ENCODE assay signal across 8 cellular contexts in genomic region chr1:39720094-39720999, GRCh38. TPM values are rescaled to one million over a fixed set of nuclear protein-coding genes. Genes with fewer than 3 reads are reported as not detected.
DNase-seq lines count a peak whose midpoint lies in the region; ATAC-seq, FAIRE-seq and TF ChIP-seq lines count a peak whose summit lies in the region.

No MANE protein-coding gene starts in this region.

- ATAC-seq in HCT116 (peak; percentile 82), GM18867 (IDR thresholded peaks at IDR 0.05; ENCODE audit: unreplicated experiment) (no peak), GM21526 (IDR thresholded peaks at IDR 0.05; ENCODE audit: low FRiP score, unreplicated experiment) (no peak)
- ATAC-seq in stimulated activated naive CD8-positive, alpha-beta T cell treated with anti-CD3 and anti-CD28 coated beads, Interleukin-15, amount 100 ng/mL, for 72 hours = peak; percentile 71

- H4K20me1 ChIP-seq in HCT116 (ENCODE audit: insufficient read depth) = no peaks in the 10 kb centered on the region
- H4K20me1 ChIP-seq in astrocyte (ENCODE audit: insufficient read depth, low read length) = no peaks in the 10 kb centered on the region
- no peaks in the 10 kb centered on the region for H4K20me1 ChIP-seq in hepatocyte (ENCODE audit: insufficient read depth, poor library complexity, severe bottlenecking)

- H2AFZ ChIP-seq in HCT116 (ENCODE audit: low read depth, low read length, poor library complexity, severe bottlenecking) = peak overlapping the region; percentile 99
- H2AFZ ChIP-seq in astrocyte (ENCODE audit: low read depth, low read length) = no peak overlapping the region
- H2AFZ ChIP-seq in hepatocyte = no peak overlapping the region

- H3K4me1 Mint-ChIP-seq in astrocyte (ENCODE audit: low read depth, unreplicated experiment) = no peaks in the 10 kb centered on the region
- H3K4me1 Mint-ChIP-seq in stimulated activated naive CD8-positive, alpha-beta T cell treated with anti-CD3 and anti-CD28 coated beads, Interleukin-15, amount 100 ng/mL, for 72 hours = no peaks in the 10 kb centered on the region

- H3K36me3 ChIP-seq in HCT116 (ENCODE audit: control insufficient read depth in 1 of 2, insufficient read depth in 2 of 2, low read length in 2 of 2) (no peaks in the 10 kb centered on the region), astrocyte (ENCODE audit: insufficient read depth, low read length) (no peaks in the 10 kb centered on the region), hepatocyte (replicated peaks; ENCODE audit: insufficient read depth, low read depth) (no peaks in the 10 kb centered on the region)

- no TSS peak for BruUV-seq in HCT116 (replicated peaks; lab: Mats Ljungman, UMichigan)

- peaks cover 69% of the 10 kb centered on the region for H3K27me3 Mint-ChIP-seq in astrocyte (ENCODE audit: low read depth, unreplicated experiment)
- peaks cover 60% of the 10 kb centered on the region for H3K27me3 Mint-ChIP-seq in stimulated activated naive CD8-positive, alpha-beta T cell treated with anti-CD3 and anti-CD28 coated beads, Interleukin-15, amount 100 ng/mL, for 72 hours

- peak; percentile 37 to 80 (median 70); a peak in 5 of 6 replicates for TF ChIP-seq CTCF in HCT116 (IDR thresholded peaks at IDR 0.05 in 2 of 3, conservative IDR thresholded peaks at IDR 0.05 in 1 of 3; ENCODE audit: borderline replicate concordance in 1 of 3, insufficient read depth in 1 of 3, low read depth in 2 of 3, low read length in 2 of 3)
- TF ChIP-seq CTCF in astrocyte (IDR thresholded peaks at IDR 0.05; ENCODE audit: insufficient read depth, low read depth, low read length) = peak; percentile 68
- peak; percentile 71 for TF ChIP-seq CTCF in hepatocyte (IDR thresholded peaks at IDR 0.05; ENCODE audit: poor library complexity)

- WGBS in hepatocyte (ENCODE audit: low lambda C conversion rate, missing lambda C conversion rate) = 45% methylated on average over 7 of the region's 7 CpGs

- no peak overlapping the region for H3K27ac Mint-ChIP-seq in astrocyte (ENCODE audit: unreplicated experiment)
- H3K27ac Mint-ChIP-seq in stimulated activated naive CD8-positive, alpha-beta T cell treated with anti-CD3 and anti-CD28 coated beads, Interleukin-15, amount 100 ng/mL, for 72 hours = no peak overlapping the region

- DNase-seq in CD1c-positive myeloid dendritic cell (ENCODE audit: extremely low spot score) = peak; percentile 84
- peak; percentile 48 for DNase-seq in HCT116 (ENCODE audit: low read depth, low spot score)
- DNase-seq in NCI-H510A (lab: John Stamatoyannopoulos, UW) = peak; percentile 100
- peak; percentile 26 for DNase-seq in astrocyte (ENCODE audit: low read depth)
- DNase-seq in hepatocyte (ENCODE audit: low spot score) = peak; percentile 77
- DNase-seq in stimulated activated naive CD8-positive, alpha-beta T cell treated with anti-CD3 and anti-CD28 coated beads, Interleukin-15, amount 100 ng/mL, for 72 hours = no peak

- H3K9me3 ChIP-seq in HCT116 (ENCODE audit: control insufficient read depth in 1 of 2, insufficient read depth in 1 of 2, low read depth in 1 of 2, low read length in 2 of 2) = no peaks in the 10 kb centered on the region
- H3K9me3 ChIP-seq in astrocyte (ENCODE audit: insufficient read depth, low read depth, low read length) = no peaks in the 10 kb centered on the region
- no peaks in the 10 kb centered on the region for H3K9me3 ChIP-seq in hepatocyte (ENCODE audit: low read depth)

- peaks cover 3% of the 10 kb centered on the region for H3K36me3 Mint-ChIP-seq in astrocyte (ENCODE audit: low read depth, unreplicated experiment)

- peak overlapping the region; percentile 60 for H3K4me2 ChIP-seq in HCT116 (ENCODE audit: low read length)
- H3K4me2 ChIP-seq in astrocyte (ENCODE audit: low read length) = no peak overlapping the region
- no peak overlapping the region for H3K4me2 ChIP-seq in hepatocyte

- H3K4me3 Mint-ChIP-seq in astrocyte (ENCODE audit: unreplicated experiment) = no peak overlapping the region
- no peak overlapping the region for H3K4me3 Mint-ChIP-seq in stimulated activated naive CD8-positive, alpha-beta T cell treated with anti-CD3 and anti-CD28 coated beads, Interleukin-15, amount 100 ng/mL, for 72 hours

- no peaks in the 10 kb centered on the region for H3K9me3 Mint-ChIP-seq in astrocyte (ENCODE audit: unreplicated experiment)
- no peaks in the 10 kb centered on the region for H3K9me3 Mint-ChIP-seq in stimulated activated naive CD8-positive, alpha-beta T cell treated with anti-CD3 and anti-CD28 coated beads, Interleukin-15, amount 100 ng/mL, for 72 hours

- POLR2A ChIA-PET in HCT116 (lab: Charles Lee) = no interaction called here

- no peak overlapping the region for H3K9ac ChIP-seq in HCT116 (ENCODE audit: low read length)
- no peak overlapping the region for H3K9ac ChIP-seq in astrocyte (ENCODE audit: low read length)

- H3K4me1 ChIP-seq in HCT116 (ENCODE audit: control insufficient read depth in 1 of 2, insufficient read depth in 2 of 2, low read length in 2 of 2) (peaks cover 0 to 3% of the 10 kb centered on the region in 2 experiments; a peak in 1 of 4 replicates), astrocyte (ENCODE audit: insufficient read depth, low read length) (no peaks in the 10 kb centered on the region), hepatocyte (ENCODE audit: insufficient read depth) (no peaks in the 10 kb centered on the region)

- H3K27ac ChIP-seq in HCT116 (ENCODE audit: low read depth, low read length) (no peak overlapping the region), astrocyte (ENCODE audit: low read depth, low read length) (no peak overlapping the region), hepatocyte (no peak overlapping the region)

- CTCF ChIA-PET in HCT116 (lab: Charles Lee) = interaction anchor here (0.6 to 4.6 kb wide), 12 partner anchors 9 to 622 kb away, joined by 3 to 29 read pairs (median 4); partner anchors contain the start of gene HPCAL4

- no peaks in the 10 kb centered on the region for H3K79me2 ChIP-seq in HCT116 (ENCODE audit: insufficient read depth, low read length)
- H3K79me2 ChIP-seq in astrocyte (ENCODE audit: insufficient read depth, low read length) = no peaks in the 10 kb centered on the region
- no peaks in the 10 kb centered on the region for H3K79me2 ChIP-seq in hepatocyte

- intact Hi-C loops in HCT116 (cut with micrococcal nuclease) = loop anchor here (1.0 to 5.0 kb wide), 4 partner anchors 63 to 618 kb away; no protein-coding TSS in a partner anchor

- H3K9me2 ChIP-seq in HCT116 (ENCODE audit: insufficient read depth) = no peaks in the 10 kb centered on the region
- no peaks in the 10 kb centered on the region for H3K9me2 ChIP-seq in hepatocyte (replicated peaks; ENCODE audit: insufficient read depth)

- FAIRE-seq in astrocyte (lab: Jason Lieb, UNC) = peak; percentile 55

- peaks cover 4% of the 10 kb centered on the region; the same call in 1 of the 2 replicates for H3K27me3 ChIP-seq in HCT116 (ENCODE audit: insufficient read depth, low read length)
- H3K27me3 ChIP-seq in astrocyte (ENCODE audit: insufficient read depth, low read length) = peaks cover 50% of the 10 kb centered on the region
- peaks cover 53% of the 10 kb centered on the region for H3K27me3 ChIP-seq in hepatocyte

- no peak for TF ChIP-seq POLR2A in HCT116 (IDR thresholded peaks at IDR 0.05; ENCODE audit: borderline replicate concordance, extremely low read depth, insufficient read depth, insufficient read length)

- H3K4me3 ChIP-seq in HCT116 (replicated peaks in 1 of 2; ENCODE audit: low read depth in 1 of 2, low read length in 2 of 2) (peak overlapping the region in 1 of 2 experiments; percentile 35; a peak in 1 of 4 replicates), astrocyte (ENCODE audit: insufficient read depth, low read depth, low read length) (no peak overlapping the region), hepatocyte (no peak overlapping the region)

- peak; percentile 85 for TF ChIP-seq RAD21 in HCT116 (IDR thresholded peaks at IDR 0.05; ENCODE audit: low read depth)

- RAD21 ChIA-PET in HCT116 (lab: Charles Lee; ENCODE audit: low non-redundant PET in 1 of 2, low total read pairs in 2 of 2, uncharacterized antibody in 2 of 2, unreplicated experiment in 2 of 2) = interaction anchor here (0.7 to 1.4 kb wide), 4 partner anchors 10 to 623 kb away, joined by 3 to 8 read pairs (median 4); no protein-coding TSS in a partner anchor

TF ChIP-seq in HCT116, 20 proteins besides CTCF, POLR2A, EP300 and RAD21:
- TF ChIP-seq FOSL1 (IDR thresholded peaks at IDR 0.05; ENCODE audit: low read depth) = 0 out of 2 replicates have a peak, but pooled peaks have one; percentile 8
- no peak for TF ChIP-seq CEBPB (IDR thresholded peaks at IDR 0.05; ENCODE audit: low read depth)

RNA-seq across cellular contexts. Expression of gene PPIE, which starts 18.3 kb away (rescaled TPM):
- total RNA-seq in HCT116 (2021; ENCODE audit: unreplicated experiment) = 73.8 TPM
- 81.6 and 87.9 TPM in 2 replicates for polyA plus RNA-seq in HCT116 (2012)
- 33.1 and 33.7 TPM in 2 replicates for total RNA-seq in astrocyte
- 35.5 and 42.6 TPM in 2 replicates for total RNA-seq in hepatocyte
- polyA plus RNA-seq in hepatocyte = 61.2 and 77.3 TPM in 2 replicates

RNA-seq across cellular contexts. Expression of gene HPCAL4, which starts 29.1 kb away (rescaled TPM):
- 5.2 TPM for total RNA-seq in HCT116 (2021; ENCODE audit: unreplicated experiment)
- polyA plus RNA-seq in HCT116 (2012) = 3.3 and 3.8 TPM in 2 replicates
- 0.07 and 0.20 TPM in 2 replicates for total RNA-seq in astrocyte
- 14.2 and 15.8 TPM in 2 replicates for total RNA-seq in hepatocyte
- 12.6 and 13.8 TPM in 2 replicates for polyA plus RNA-seq in hepatocyte

RNA-seq across cellular contexts. Expression of gene NT5C1A, which starts 48.4 kb away (rescaled TPM):
- total RNA-seq in HCT116 (2021; ENCODE audit: unreplicated experiment) (not detected), astrocyte (0.20 TPM in 1 of 2 replicates, not detected in the other), hepatocyte (2.1 and 5.1 TPM in 2 replicates)
- polyA plus RNA-seq in HCT116 (2012) = not detected in 2 replicates
- 1.0 and 1.8 TPM in 2 replicates for polyA plus RNA-seq in hepatocyte

RNA-seq across cellular contexts. Expression of gene OXCT2, which starts 50.8 kb away (rescaled TPM):
- 3.7 TPM for total RNA-seq in HCT116 (2021; ENCODE audit: unreplicated experiment)
- polyA plus RNA-seq in HCT116 (2012) = 1.3 and 1.4 TPM in 2 replicates
- 0.24 and 0.36 TPM in 2 replicates for total RNA-seq in astrocyte
- total RNA-seq in hepatocyte = 0.60 and 1.8 TPM in 2 replicates
- polyA plus RNA-seq in hepatocyte = 0.25 and 0.39 TPM in 2 replicates

Comparison
In these comparisons a context has a peak if more than half of its experiments do, and no peak if none do; other contexts are left out.
1. DNase-seq: peak in CD1c-positive myeloid dendritic cell (single experiment), HCT116 (single experiment), NCI-H510A (single experiment), astrocyte (single experiment) and hepatocyte (single experiment); none in stimulated activated naive CD8-positive, alpha-beta T cell treated with anti-CD3 and anti-CD28 coated beads, Interleukin-15, amount 100 ng/mL, for 72 hours (0 of 2).
2. ATAC-seq: peak in HCT116 (single experiment) and stimulated activated naive CD8-positive, alpha-beta T cell treated with anti-CD3 and anti-CD28 coated beads, Interleukin-15, amount 100 ng/mL, for 72 hours (single experiment); none in GM18867 (single experiment) and GM21526 (single experiment).
3. Peak in every context shown above with its lines, with median percentiles within 50 percentile points of each other: CTCF ChIP-seq.